18 cellular contexts compared by ENCODE assay signal in genomic region chr2:175854665-175855064, GRCh38.
A peak's percentile ranks its signal among the peaks of the same experiment; 100 is the strongest.
DNase-seq lines count a peak whose midpoint lies in the region; ATAC-seq, FAIRE-seq and TF ChIP-seq lines count a peak whose summit lies in the region.
"Had no signal": no experiment of that assay in that cellular context is flagged by ENCODE, and none has a peak within 500 bp of the region (broad histone marks: within the 10 kb centered on the region; RNA-seq: fewer than 3 reads in every experiment).

No MANE protein-coding gene starts in this region.

- no peaks in the 10 kb centered on the region for H3K36me3 ChIP-seq in pancreas
- H3K36me3 ChIP-seq: sigmoid colon had no signal

- H3K9me3 ChIP-seq in pancreas = no peaks in the 10 kb centered on the region
- H3K9me3 ChIP-seq: Caco-2, sigmoid colon had no signal

- no TSS peak for BruUV-seq in Calu3 (replicated peaks; lab: Mats Ljungman, UMichigan)

- peak overlapping the region; percentile 72 to 91 (median 88) for H3K27ac Mint-ChIP-seq in nephron
- no peak overlapping the region for H3K27ac Mint-ChIP-seq in Calu3 (ENCODE audit: unreplicated experiment)
- H3K27ac Mint-ChIP-seq: activated B cell treated with CpG ODN at 0.5 μM for 24 hours; activated CD4-positive, alpha-beta memory T cell treated with anti-CD3 and anti-CD28 coated beads, Interleukin-2, amount 10 ng/mL, durations not matched to agents 7 days and 5 days; activated naive CD4-positive, alpha-beta T cell treated with anti-CD3 and anti-CD28 coated beads, Interleukin-2, amount 50 U/mL, for 72 hours; activated T-cell treated with anti-CD3 and anti-CD28 coated beads, Interleukin-2, amount 50 U/mL, for 72 hours; dendritic cell treated with granulocyte-macrophage colony-stimulating factor and Interleukin-4, amounts not matched to agents 40 ng/mL and 50 ng/mL, for 4 days; T-helper 1 cell treated with Interleukin-12 subunit alpha and Interleukin-12 subunit beta and Interleukin-4 antibody, amounts not matched to agents 30 μg/mL and 1 μg/mL, for 36 hours had no signal

- no peaks in the 10 kb centered on the region for H3K9me3 Mint-ChIP-seq in nephron
- peaks cover 2% of the 10 kb centered on the region for H3K9me3 Mint-ChIP-seq in Calu3 (ENCODE audit: low read depth, unreplicated experiment)
- H3K9me3 Mint-ChIP-seq: activated CD4-positive, alpha-beta memory T cell treated with anti-CD3 and anti-CD28 coated beads, Interleukin-2, amount 10 ng/mL, durations not matched to agents 7 days and 5 days; dendritic cell treated with granulocyte-macrophage colony-stimulating factor and Interleukin-4, amounts not matched to agents 40 ng/mL and 50 ng/mL, for 4 days; T-helper 1 cell treated with Interleukin-12 subunit alpha and Interleukin-12 subunit beta and Interleukin-4 antibody, amounts not matched to agents 30 μg/mL and 1 μg/mL, for 36 hours had no signal

- peak overlapping the region in 2 of 3 experiments; percentile 49 to 66 for H3K4me3 Mint-ChIP-seq in nephron
- no peak overlapping the region for H3K4me3 Mint-ChIP-seq in Calu3 (ENCODE audit: low read depth, unreplicated experiment)
- H3K4me3 Mint-ChIP-seq: activated B cell treated with CpG ODN at 0.5 μM for 24 hours; activated CD4-positive, alpha-beta memory T cell treated with anti-CD3 and anti-CD28 coated beads, Interleukin-2, amount 10 ng/mL, durations not matched to agents 7 days and 5 days; activated T-cell treated with anti-CD3 and anti-CD28 coated beads, Interleukin-2, amount 50 U/mL, for 72 hours; dendritic cell treated with granulocyte-macrophage colony-stimulating factor and Interleukin-4, amounts not matched to agents 40 ng/mL and 50 ng/mL, for 4 days; T-helper 1 cell treated with Interleukin-12 subunit alpha and Interleukin-12 subunit beta and Interleukin-4 antibody, amounts not matched to agents 30 μg/mL and 1 μg/mL, for 36 hours had no signal

- no peak overlapping the region for H3K27ac ChIP-seq in pancreas
- no peak overlapping the region for H3K27ac ChIP-seq in coronary artery

- H3K27me3 Mint-ChIP-seq in nephron (ENCODE audit: low read depth) = no peaks in the 10 kb centered on the region
- no peaks in the 10 kb centered on the region for H3K27me3 Mint-ChIP-seq in Calu3 (ENCODE audit: unreplicated experiment)
- H3K27me3 Mint-ChIP-seq: dendritic cell treated with granulocyte-macrophage colony-stimulating factor and Interleukin-4, amounts not matched to agents 40 ng/mL and 50 ng/mL, for 4 days had no signal

- H3K4me3 ChIP-seq in astrocyte of the spinal cord (ENCODE audit: low read depth, low read length) (no peak overlapping the region), pancreas (no peak overlapping the region), coronary artery (no peak overlapping the region)
- H3K4me3 ChIP-seq: GM12878, sigmoid colon had no signal

- intact Hi-C loops in pancreas (cut with DNase I) (no loop called here), Calu3 (cut with micrococcal nuclease; ENCODE audit: unreplicated experiment) (no loop called here)

- 50 to 51% methylated on average over 6 of the region's 6 CpGs for WGBS in pancreas, 2 donors

- no peak for FAIRE-seq in pancreas (lab: Jason Lieb, UNC)
- FAIRE-seq: GM12878 had no signal

- H3K27me3 ChIP-seq in pancreas = no peaks in the 10 kb centered on the region
- H3K27me3 ChIP-seq: sigmoid colon had no signal

- in situ Hi-C loops in astrocyte of the spinal cord (cut with HindIII; ENCODE audit: low sequenced_read_pairs) = loop anchor here (25.0 kb wide), 1 partner anchor 167 kb away; no protein-coding TSS in a partner anchor

- H3K4me1 Mint-ChIP-seq in nephron = peaks cover 60% of the 10 kb centered on the region
- H3K4me1 Mint-ChIP-seq in Calu3 (ENCODE audit: low read depth, unreplicated experiment) = no peaks in the 10 kb centered on the region
- H3K4me1 Mint-ChIP-seq: activated B cell treated with CpG ODN at 0.5 μM for 24 hours; activated CD4-positive, alpha-beta memory T cell treated with anti-CD3 and anti-CD28 coated beads, Interleukin-2, amount 10 ng/mL, durations not matched to agents 7 days and 5 days had no signal

- no peaks in the 10 kb centered on the region for H3K4me1 ChIP-seq in pancreas
- H3K4me1 ChIP-seq: Caco-2 had no signal

- CTCF ChIA-PET in Calu3 (lab: Charles Lee) = no interaction called here

- H3K36me3 Mint-ChIP-seq in nephron (ENCODE audit: low read depth) (no peaks in the 10 kb centered on the region), Calu3 (ENCODE audit: insufficient read depth, unreplicated experiment) (no peaks in the 10 kb centered on the region)
- H3K36me3 Mint-ChIP-seq: activated naive CD4-positive, alpha-beta T cell treated with anti-CD3 and anti-CD28 coated beads, Interleukin-2, amount 50 U/mL, for 72 hours had no signal

- ATAC-seq in pancreas = no peak
- ATAC-seq: activated naive CD4-positive, alpha-beta T cell treated with anti-CD3 and anti-CD28 coated beads, Interleukin-2, amount 50 U/mL, for 72 hours; activated T-cell treated with anti-CD3 and anti-CD28 coated beads, Interleukin-2, amount 50 U/mL, for 72 hours; GM12878 had no signal

- DNase-seq in DMS 273 treated with DMSO at 0.1 percent for 48 hours (lab: John Stamatoyannopoulos, UW) (peak; percentile 26), NCI-H146 treated with DMSO at 0.1 percent for 48 hours (lab: John Stamatoyannopoulos, UW; ENCODE audit: unreplicated experiment) (peak; percentile 9), astrocyte of the spinal cord (ENCODE audit: low read depth, low spot score) (peak; percentile 57), pancreas (no peak), coronary artery (ENCODE audit: low spot score) (no peak), SW 1271 (lab: John Stamatoyannopoulos, UW) (no peak), Calu3 (no peak)
- DNase-seq: activated B cell treated with CpG ODN at 0.5 μM for 24 hours; activated CD4-positive, alpha-beta memory T cell treated with anti-CD3 and anti-CD28 coated beads, Interleukin-2, amount 10 ng/mL, durations not matched to agents 7 days and 5 days; activated T-cell treated with anti-CD3 and anti-CD28 coated beads, Interleukin-2, amount 50 U/mL, for 72 hours; Caco-2; SHP77; sigmoid colon had no signal

- TF ChIP-seq CTCF in astrocyte of the spinal cord (IDR thresholded peaks at IDR 0.05; ENCODE audit: low read depth, low read length) (no peak), nephron (IDR thresholded peaks at IDR 0.05; ENCODE audit: unreplicated experiment in 3 of 3) (no peak), pancreas (IDR thresholded peaks at IDR 0.05) (no peak), coronary artery (IDR thresholded peaks at IDR 0.05) (no peak), Calu3 (IDR thresholded peaks at IDR 0.05; ENCODE audit: unreplicated experiment) (no peak)

Comparison
In these comparisons a context has a peak if more than half of its experiments do, and no peak if none do; other contexts are left out.
1. DNase-seq: peak in DMS 273 treated with DMSO at 0.1 percent for 48 hours (single experiment), NCI-H146 treated with DMSO at 0.1 percent for 48 hours (single experiment) and astrocyte of the spinal cord (single experiment); none in pancreas (0 of 6), coronary artery (single experiment), SW 1271 (0 of 2) and Calu3 (single experiment).